1 cellular context compared by ENCODE assay signal in the genomic region with DNA sequence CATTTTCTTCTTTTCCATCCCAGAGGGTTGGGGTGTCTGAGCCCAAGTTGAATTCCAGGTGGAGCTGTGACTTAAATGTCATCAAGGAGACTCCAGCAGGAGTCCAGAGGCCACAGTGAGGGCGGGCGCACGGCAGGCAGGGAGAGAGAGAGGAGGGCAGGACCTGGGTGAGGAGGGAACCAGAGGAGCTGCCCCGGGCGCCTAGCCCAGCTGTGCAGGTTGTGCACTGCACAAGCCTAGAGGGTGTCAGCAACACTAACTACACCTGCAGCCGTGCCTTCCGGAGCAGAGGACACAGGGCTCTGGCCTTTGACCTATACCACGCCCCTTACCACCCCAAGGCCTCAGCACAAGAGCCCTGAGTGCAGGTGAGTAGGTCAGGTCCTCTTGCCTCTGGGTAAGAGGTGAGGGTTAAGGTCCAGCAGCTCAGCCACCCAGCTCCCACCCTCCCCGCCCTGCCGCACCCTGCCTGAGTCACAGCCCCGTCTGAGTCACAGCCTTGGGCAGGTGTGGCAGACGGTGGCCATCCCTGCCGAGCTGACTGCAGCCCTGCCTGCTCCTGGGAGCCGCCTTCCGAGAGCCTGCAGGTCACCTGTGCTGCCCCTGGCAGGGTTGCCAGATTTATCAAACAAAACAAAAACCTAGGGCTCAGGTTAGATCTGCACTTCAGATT.
TF ChIP-seq lines count a peak whose summit lies in the region.

No MANE protein-coding gene starts in this region.

TF ChIP-seq in IMR-90, 13 proteins besides CTCF, POLR2A, EP300 and RAD21:
- TF ChIP-seq, protein P1, sequence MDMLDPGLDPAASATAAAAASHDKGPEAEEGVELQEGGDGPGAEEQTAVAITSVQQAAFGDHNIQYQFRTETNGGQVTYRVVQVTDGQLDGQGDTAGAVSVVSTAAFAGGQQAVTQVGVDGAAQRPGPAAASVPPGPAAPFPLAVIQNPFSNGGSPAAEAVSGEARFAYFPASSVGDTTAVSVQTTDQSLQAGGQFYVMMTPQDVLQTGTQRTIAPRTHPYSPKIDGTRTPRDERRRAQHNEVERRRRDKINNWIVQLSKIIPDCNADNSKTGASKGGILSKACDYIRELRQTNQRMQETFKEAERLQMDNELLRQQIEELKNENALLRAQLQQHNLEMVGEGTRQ (IDR thresholded peaks at IDR 0.05; ENCODE audit: low read depth, low read length) = no peak
- TF ChIP-seq MXI1 (IDR thresholded peaks at IDR 0.05; ENCODE audit: borderline replicate concordance, low read depth, low read length) (no peak), RCOR1 (IDR thresholded peaks at IDR 0.05; ENCODE audit: insufficient replicate concordance, low read length) (no peak), CHD1 (IDR thresholded peaks at IDR 0.05; ENCODE audit: low read depth, low read length) (no peak), BHLHE40 (IDR thresholded peaks at IDR 0.05; ENCODE audit: low read depth, low read length) (no peak), CEBPB (IDR thresholded peaks at IDR 0.05; ENCODE audit: low read depth, low read length) (no peak), FOS (IDR thresholded peaks at IDR 0.05; ENCODE audit: low read depth, low read length) (no peak), SMC3 (IDR thresholded peaks at IDR 0.05; ENCODE audit: low read depth, low read length) (no peak), RFX5 (IDR thresholded peaks at IDR 0.05; ENCODE audit: low read depth, low read length) (no peak), NFE2L2 (IDR thresholded peaks at IDR 0.05; ENCODE audit: low read depth, low read length) (no peak), MAZ (IDR thresholded peaks at IDR 0.05; ENCODE audit: borderline replicate concordance, low read depth, low read length) (no peak)
- TF ChIP-seq, protein P2, sequence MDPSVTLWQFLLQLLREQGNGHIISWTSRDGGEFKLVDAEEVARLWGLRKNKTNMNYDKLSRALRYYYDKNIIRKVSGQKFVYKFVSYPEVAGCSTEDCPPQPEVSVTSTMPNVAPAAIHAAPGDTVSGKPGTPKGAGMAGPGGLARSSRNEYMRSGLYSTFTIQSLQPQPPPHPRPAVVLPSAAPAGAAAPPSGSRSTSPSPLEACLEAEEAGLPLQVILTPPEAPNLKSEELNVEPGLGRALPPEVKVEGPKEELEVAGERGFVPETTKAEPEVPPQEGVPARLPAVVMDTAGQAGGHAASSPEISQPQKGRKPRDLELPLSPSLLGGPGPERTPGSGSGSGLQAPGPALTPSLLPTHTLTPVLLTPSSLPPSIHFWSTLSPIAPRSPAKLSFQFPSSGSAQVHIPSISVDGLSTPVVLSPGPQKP (IDR thresholded peaks at IDR 0.05; ENCODE audit: borderline replicate concordance, low read depth, low read length) = no peak
